In genomic region chr19:13068064-13068807, GRCh38 we compare ENCODE assay signal across 1 cellular context.
A peak's percentile ranks its signal among the peaks of the same experiment; 100 is the strongest.
TF ChIP-seq lines count a peak whose summit lies in the region.

No MANE protein-coding gene starts in this region.

TF ChIP-seq in K562, 482 proteins besides CTCF, POLR2A, EP300 and RAD21 (continued from another document):
- TF ChIP-seq, protein P1, sequence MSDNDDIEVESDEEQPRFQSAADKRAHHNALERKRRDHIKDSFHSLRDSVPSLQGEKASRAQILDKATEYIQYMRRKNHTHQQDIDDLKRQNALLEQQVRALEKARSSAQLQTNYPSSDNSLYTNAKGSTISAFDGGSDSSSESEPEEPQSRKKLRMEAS (CRISPR knock-in tag; IDR thresholded peaks at IDR 0.05): no peak
- TF ChIP-seq ZBTB1 (CRISPR knock-in tag; IDR thresholded peaks at IDR 0.05; ENCODE audit: borderline replicate concordance, low read depth) (no peak), ZNF639 (CRISPR knock-in tag; conservative IDR thresholded peaks at IDR 0.05 in 1 of 2, IDR thresholded peaks at IDR 0.05 in 1 of 2) (no peak), ZNF766 (CRISPR knock-in tag; conservative IDR thresholded peaks at IDR 0.05) (0 out of 2 replicates have a peak, but pooled peaks have one; percentile 13), KAT7 (CRISPR knock-in tag; IDR thresholded peaks at IDR 0.05; ENCODE audit: borderline replicate concordance) (0 out of 2 replicates have a peak, but pooled peaks have one; percentile 9)
